In genomic region chr1:116129537-116129936, GRCh38 we compare ENCODE assay signal across 1 cellular context.
TF ChIP-seq lines count a peak whose summit lies in the region.

No MANE protein-coding gene starts in this region.

TF ChIP-seq in HepG2, 621 proteins besides CTCF, POLR2A, EP300 and RAD21:
- no peak for TF ChIP-seq SOX13 (IDR thresholded peaks at IDR 0.05)
- peak in 1 of 2 experiments; percentile 23; a peak in 1 of 4 replicates for TF ChIP-seq SOX13 (CRISPR knock-in tag; conservative IDR thresholded peaks at IDR 0.05 in 1 of 2, IDR thresholded peaks at IDR 0.05 in 1 of 2)
- no peak for TF ChIP-seq NFIC (IDR thresholded peaks at IDR 0.05; ENCODE audit: low read length)
- no peak for TF ChIP-seq SOX6 (IDR thresholded peaks at IDR 0.05)
- TF ChIP-seq SOX6 (CRISPR knock-in tag; IDR thresholded peaks at IDR 0.05), result peak; percentile 32; the same call in 1 of the 2 replicates
- TF ChIP-seq THRA (CRISPR knock-in tag; IDR thresholded peaks at IDR 0.05; ENCODE audit: borderline replicate concordance), result peak; percentile 58; the same call in 1 of the 2 replicates
- TF ChIP-seq GLMP (CRISPR knock-in tag; IDR thresholded peaks at IDR 0.05; ENCODE audit: borderline replicate concordance), result no peak
- TF ChIP-seq ZBTB33 (CRISPR knock-in tag; IDR thresholded peaks at IDR 0.05), result 0 out of 2 replicates have a peak, but pooled peaks have one; percentile 22
- TF ChIP-seq ONECUT2 (CRISPR knock-in tag; IDR thresholded peaks at IDR 0.05), result 0 out of 2 replicates have a peak, but pooled peaks have one; percentile 20
- 0 out of 2 replicates have a peak, but pooled peaks have one; percentile 28 for TF ChIP-seq BCL6 (CRISPR knock-in tag; IDR thresholded peaks at IDR 0.05)
- TF ChIP-seq ZMYM4 (CRISPR knock-in tag; IDR thresholded peaks at IDR 0.05), result no peak
- TF ChIP-seq NFKB2 (CRISPR knock-in tag; IDR thresholded peaks at IDR 0.05; ENCODE audit: borderline replicate concordance), result no peak
- no peak for TF ChIP-seq ZNF362 (CRISPR knock-in tag; IDR thresholded peaks at IDR 0.05; ENCODE audit: borderline replicate concordance)
- TF ChIP-seq ZNF790 (CRISPR knock-in tag; IDR thresholded peaks at IDR 0.05; ENCODE audit: borderline replicate concordance), result no peak
- TF ChIP-seq ZNF704 (CRISPR knock-in tag; IDR thresholded peaks at IDR 0.05; ENCODE audit: borderline replicate concordance), result no peak
- no peak for TF ChIP-seq FOSL2 (CRISPR knock-in tag; IDR thresholded peaks at IDR 0.05)
- no peak for TF ChIP-seq KDM3A (CRISPR knock-in tag; IDR thresholded peaks at IDR 0.05; ENCODE audit: low read depth)
- no peak for TF ChIP-seq PATZ1 (CRISPR knock-in tag; IDR thresholded peaks at IDR 0.05)
- TF ChIP-seq PAXIP1 (CRISPR knock-in tag; conservative IDR thresholded peaks at IDR 0.05), result 0 out of 2 replicates have a peak, but pooled peaks have one; percentile 17
- peak; percentile 19; the same call in 1 of the 2 replicates for TF ChIP-seq GATAD2A (CRISPR knock-in tag; IDR thresholded peaks at IDR 0.05)
- peak; percentile 16; the same call in 1 of the 2 replicates for TF ChIP-seq NR2F2 (IDR thresholded peaks at IDR 0.05; ENCODE audit: borderline replicate concordance, low read depth)
- TF ChIP-seq AGO2 (optimal IDR thresholded peaks at IDR 0.05; ENCODE audit: low read depth, low read length), result no peak
- peak; percentile 24; the same call in 1 of the 2 replicates for TF ChIP-seq CEBPG (CRISPR knock-in tag; IDR thresholded peaks at IDR 0.05)
- peak; percentile 11; the same call in 1 of the 2 replicates for TF ChIP-seq CEBPB (IDR thresholded peaks at IDR 0.05; ENCODE audit: borderline replicate concordance, low read depth, low read length)
- peak; percentile 24; the same call in 1 of the 2 replicates for TF ChIP-seq NR2F6 (IDR thresholded peaks at IDR 0.05)
- no peak for TF ChIP-seq NR2F6 (CRISPR knock-in tag; IDR thresholded peaks at IDR 0.05)
- TF ChIP-seq ISL2 (CRISPR knock-in tag; IDR thresholded peaks at IDR 0.05), result peak; percentile 69; the same call in 1 of the 2 replicates
